11 cellular contexts compared by ENCODE assay signal in the genomic region with DNA sequence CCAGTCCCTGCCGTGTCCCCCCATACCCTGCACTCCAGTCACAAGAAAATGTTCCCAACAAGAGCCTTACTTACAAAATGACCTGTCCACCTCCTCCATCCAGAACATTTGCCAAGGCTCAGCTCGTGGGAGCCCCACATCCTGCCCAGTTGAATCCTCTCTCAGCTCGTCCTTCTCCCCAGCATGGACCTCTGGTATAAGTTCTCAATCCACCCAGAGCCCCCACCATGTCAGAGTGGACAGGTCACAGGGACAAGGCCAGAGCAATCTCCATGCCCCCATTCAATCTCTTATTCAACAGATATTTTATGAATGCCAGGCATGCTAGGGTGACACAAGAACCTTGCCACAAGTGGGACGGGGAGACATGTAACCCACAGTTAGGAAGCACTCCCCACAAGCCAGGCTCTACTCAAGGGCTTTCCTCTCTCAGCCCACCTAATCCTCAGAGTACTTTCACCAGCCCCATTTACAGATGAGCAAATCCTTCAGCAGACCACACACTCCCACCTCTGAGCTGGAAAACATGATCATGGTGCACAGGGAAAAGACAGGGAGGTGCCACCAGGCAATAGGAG. TPM values are rescaled to one million over a fixed set of nuclear protein-coding genes. Genes with fewer than 3 reads are reported as not detected.
DNase-seq lines count a peak whose midpoint lies in the region; ATAC-seq, FAIRE-seq and TF ChIP-seq lines count a peak whose summit lies in the region.
"Had no signal": no experiment of that assay in that cellular context is flagged by ENCODE, and none has a peak within 500 bp of the region (broad histone marks: within the 10 kb centered on the region; RNA-seq: fewer than 3 reads in every experiment).

No MANE protein-coding gene starts in this region.

- H3K27ac Mint-ChIP-seq in activated CD8-positive, alpha-beta memory T cell treated with anti-CD3 and anti-CD28 coated beads, Interleukin-2, amount 10 ng/mL, durations not matched to agents 7 days and 5 days, result peak overlapping the region; percentile 96
- peak overlapping the region; percentile 92 to 95 for H3K27ac Mint-ChIP-seq in T-cell
- H3K27ac Mint-ChIP-seq in immature natural killer cell, result peak overlapping the region; percentile 93 to 98 (median 96)

- H3K4me3 ChIP-seq in subcutaneous abdominal adipose tissue (ENCODE audit: low read depth in 1 of 5, low read length in 5 of 5), result no peak overlapping the region
- H3K4me3 ChIP-seq: SK-N-MC had no signal

- in situ Hi-C loops in GM13976 (cut with MboI; ENCODE audit: low sequenced_read_pairs, unreplicated experiment), result no loop called here

- no peak for TF ChIP-seq CTCF in GM13976 (IDR thresholded peaks at IDR 0.05; ENCODE audit: borderline replicate concordance, control extremely low read depth, extremely low read depth, insufficient read depth, missing control alignments)

- no peak for ATAC-seq in activated CD8-positive, alpha-beta memory T cell treated with anti-CD3 and anti-CD28 coated beads, Interleukin-2, amount 10 ng/mL, durations not matched to agents 7 days and 5 days
- no peak for ATAC-seq in T-cell (replicated peaks in 1 of 4)

- no peak for DNase-seq in activated CD8-positive, alpha-beta memory T cell treated with anti-CD3 and anti-CD28 coated beads, Interleukin-2, amount 10 ng/mL, durations not matched to agents 7 days and 5 days
- no peak for DNase-seq in activated CD8-positive, alpha-beta memory T cell treated with anti-CD3 and anti-CD28 coated beads, Interleukin-2, amount 50 U/mL, for 4 hours
- DNase-seq in T-cell (no peak), immature natural killer cell (no peak), HTR-8/SVneo (ENCODE audit: insufficient read length, low spot score) (no peak), nucleus accumbens (lab: John Stamatoyannopoulos, UW) (no peak), GM13976 (ENCODE audit: low spot score) (no peak)
- DNase-seq: ACHN, NCI-H1436 had no signal

- peak overlapping the region; percentile 73 for H3K4me3 Mint-ChIP-seq in activated CD8-positive, alpha-beta memory T cell treated with anti-CD3 and anti-CD28 coated beads, Interleukin-2, amount 10 ng/mL, durations not matched to agents 7 days and 5 days
- H3K4me3 Mint-ChIP-seq in T-cell, result peak overlapping the region; percentile 38 to 94 (median 46)
- peak overlapping the region; percentile 76 to 89 (median 85) for H3K4me3 Mint-ChIP-seq in immature natural killer cell

- FAIRE-seq in HTR-8/SVneo (lab: Jason Lieb, UNC), result no peak

- H3K9me3 Mint-ChIP-seq in activated CD8-positive, alpha-beta memory T cell treated with anti-CD3 and anti-CD28 coated beads, Interleukin-2, amount 10 ng/mL, durations not matched to agents 7 days and 5 days (ENCODE audit: low read depth), result no peaks in the 10 kb centered on the region
- H3K9me3 Mint-ChIP-seq in T-cell (no peaks in the 10 kb centered on the region), immature natural killer cell (no peaks in the 10 kb centered on the region)

- peaks cover 2 to 44% (median 33%) of the 10 kb centered on the region in 5 donors for H3K4me1 ChIP-seq in subcutaneous abdominal adipose tissue (ENCODE audit: control insufficient read depth in 5 of 5, insufficient read depth in 5 of 5, low read length in 5 of 5)

- CTCF ChIA-PET in activated CD8-positive, alpha-beta memory T cell treated with anti-CD3 and anti-CD28 coated beads, Interleukin-2, amount 10 ng/mL, durations not matched to agents 7 days and 5 days (lab: Charles Lee), result interaction anchor here (1.7 to 7.3 kb wide), 4 partner anchors 10 to 40 kb away, joined by 4 to 75 read pairs (median 24); partner anchors contain the start of genes DEDD2 and GSK3A
- CTCF ChIA-PET in T-cell (lab: Charles Lee), result no interaction called here

- H3K27ac ChIP-seq in subcutaneous abdominal adipose tissue (ENCODE audit: low read depth, low read length), result peak overlapping the region; percentile 30
- H3K27ac ChIP-seq: SK-N-MC had no signal

- H3K27me3 ChIP-seq in subcutaneous abdominal adipose tissue (ENCODE audit: control insufficient read depth in 5 of 5, insufficient read depth in 4 of 5, low read length in 5 of 5), result no peaks in the 10 kb centered on the region

- peaks cover 60% of the 10 kb centered on the region for H3K36me3 Mint-ChIP-seq in activated CD8-positive, alpha-beta memory T cell treated with anti-CD3 and anti-CD28 coated beads, Interleukin-2, amount 10 ng/mL, durations not matched to agents 7 days and 5 days
- H3K36me3 Mint-ChIP-seq in T-cell (peaks cover 46% of the 10 kb centered on the region), immature natural killer cell (peaks cover 10 to 31% (median 10%) of the 10 kb centered on the region in 3 donors)

- POLR2A ChIA-PET in T-cell (lab: Charles Lee), result interaction anchor here (0.5 kb wide), 3 partner anchors 9 to 26 kb away, joined by 4 to 13 read pairs (median 4); no protein-coding TSS in a partner anchor

- H3K27me3 Mint-ChIP-seq in activated CD8-positive, alpha-beta memory T cell treated with anti-CD3 and anti-CD28 coated beads, Interleukin-2, amount 10 ng/mL, durations not matched to agents 7 days and 5 days, result no peaks in the 10 kb centered on the region
- H3K27me3 Mint-ChIP-seq in T-cell, result no peaks in the 10 kb centered on the region
- peaks cover 6 to 21% (median 13%) of the 10 kb centered on the region in 3 donors for H3K27me3 Mint-ChIP-seq in immature natural killer cell (ENCODE audit: low read depth in 3 of 3)

- H3K36me3 ChIP-seq in subcutaneous abdominal adipose tissue (ENCODE audit: control insufficient read depth in 5 of 5, insufficient read depth in 5 of 5, low read length in 5 of 5), result peaks cover 0 to 80% (median 59%) of the 10 kb centered on the region in 5 donors

- peaks cover 75% of the 10 kb centered on the region for H3K4me1 Mint-ChIP-seq in activated CD8-positive, alpha-beta memory T cell treated with anti-CD3 and anti-CD28 coated beads, Interleukin-2, amount 10 ng/mL, durations not matched to agents 7 days and 5 days
- H3K4me1 Mint-ChIP-seq in T-cell, result peaks cover 87 to 94% (median 91%) of the 10 kb centered on the region in 3 donors
- peaks cover 92 to 93% of the 10 kb centered on the region in 2 donors for H3K4me1 Mint-ChIP-seq in immature natural killer cell

- H3K9ac ChIP-seq in subcutaneous abdominal adipose tissue (ENCODE audit: low read length in 5 of 5), result no peak overlapping the region

- no peaks in the 10 kb centered on the region for H3K9me3 ChIP-seq in subcutaneous abdominal adipose tissue (ENCODE audit: control insufficient read depth in 5 of 5, low read length in 5 of 5)

RNA-seq across cellular contexts. Expression of gene DEDD2, which starts 15.1 kb away (rescaled TPM):
- total RNA-seq in activated CD8-positive, alpha-beta memory T cell treated with anti-CD3 and anti-CD28 coated beads, Interleukin-2, amount 10 ng/mL, durations not matched to agents 7 days and 5 days, result 10 to 100 TPM; 35.8 to 40.7 TPM
- 10 to 100 TPM; 67.6 to 82.8 (median 71.0) TPM for total RNA-seq in T-cell
- polyA plus RNA-seq in immature natural killer cell, result 100 to 1,000 TPM; 154 to 261 (median 173) TPM

RNA-seq across cellular contexts. Expression of gene ZNF526, which starts 17.7 kb away (rescaled TPM):
- 10 to 100 TPM; 21.9 to 24.4 TPM for total RNA-seq in activated CD8-positive, alpha-beta memory T cell treated with anti-CD3 and anti-CD28 coated beads, Interleukin-2, amount 10 ng/mL, durations not matched to agents 7 days and 5 days
- 10 to 100 TPM in 3 of 5 donors, 1 to 10 TPM in 2; 8.0 to 25.1 (median 23.1) TPM for total RNA-seq in T-cell
- 1 to 10 TPM; 2.9 to 9.1 (median 5.2) TPM for polyA plus RNA-seq in immature natural killer cell

RNA-seq across cellular contexts. Expression of gene GSK3A, which starts 40.0 kb away (rescaled TPM):
- 10 to 100 TPM; 47.3 to 53.8 TPM for total RNA-seq in activated CD8-positive, alpha-beta memory T cell treated with anti-CD3 and anti-CD28 coated beads, Interleukin-2, amount 10 ng/mL, durations not matched to agents 7 days and 5 days
- 10 to 100 TPM; 21.4 to 45.8 (median 38.1) TPM for total RNA-seq in T-cell
- polyA plus RNA-seq in immature natural killer cell, result 10 to 100 TPM; 14.2 to 28.3 (median 22.3) TPM

RNA-seq across cellular contexts. Expression of gene ERF, which starts 52.5 kb away (rescaled TPM):
- total RNA-seq in activated CD8-positive, alpha-beta memory T cell treated with anti-CD3 and anti-CD28 coated beads, Interleukin-2, amount 10 ng/mL, durations not matched to agents 7 days and 5 days, result 10 to 100 TPM; 43.5 to 58.7 TPM
- 10 to 100 TPM; 35.9 to 97.3 (median 44.6) TPM for total RNA-seq in T-cell
- polyA plus RNA-seq in immature natural killer cell, result 1 to 10 TPM in 2 of 3 donors, under 1 TPM in 1; 0.24 to 3.4 (median 2.3) TPM
